ENCODE assay signal across 20 cellular contexts in the genomic region with DNA sequence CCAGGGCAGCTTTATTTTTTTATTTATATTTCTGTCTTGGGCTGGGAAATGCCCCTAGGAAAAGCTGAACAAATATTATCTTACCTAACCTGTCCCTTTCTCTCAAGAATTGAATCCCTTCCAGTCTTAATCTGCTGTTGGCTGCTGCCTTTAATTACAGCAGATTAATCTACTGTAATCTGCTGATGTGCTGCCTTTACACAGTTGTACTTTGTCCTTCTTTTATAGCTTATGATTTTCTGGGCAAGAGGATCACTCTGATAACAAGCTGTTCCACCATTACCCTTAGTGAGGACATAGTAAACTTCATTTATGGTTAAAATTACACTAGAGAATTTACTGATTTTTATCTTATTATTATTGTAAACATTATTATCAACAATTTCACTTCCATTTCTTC.
DNase-seq lines count a peak whose midpoint lies in the region; ATAC-seq and TF ChIP-seq lines count a peak whose summit lies in the region.
"Had no signal": no experiment of that assay in that cellular context is flagged by ENCODE, and none has a peak within 500 bp of the region (broad histone marks: within the 10 kb centered on the region; RNA-seq: fewer than 3 reads in every experiment).

No MANE protein-coding gene starts in this region.

- H3K36me3 Mint-ChIP-seq in stimulated activated effector memory CD8-positive, alpha-beta T cell treated with anti-CD3 and anti-CD28 coated beads, Interleukin-12 subunit alpha, Interleukin-12 subunit beta, amount 100 ng/mL, for 72 hours, result no peaks in the 10 kb centered on the region
- H3K36me3 Mint-ChIP-seq: CD4-positive, CD25-positive, alpha-beta regulatory T cell; CD8-positive, alpha-beta memory T cell; IgD-negative memory B cell had no signal

- H3K9me3 Mint-ChIP-seq in stimulated activated effector memory CD8-positive, alpha-beta T cell treated with anti-CD3 and anti-CD28 coated beads, Interleukin-12 subunit alpha, Interleukin-12 subunit beta, amount 100 ng/mL, for 72 hours, result peaks cover 2% of the 10 kb centered on the region
- H3K9me3 Mint-ChIP-seq: CD8-positive, alpha-beta memory T cell; H9; IgD-negative memory B cell had no signal

- intact Hi-C loops in left colon (cut with DNase I, micrococcal nuclease), result no loop called here

- no peak overlapping the region for H3K27ac ChIP-seq in WERI-Rb-1

- peak; percentile 17 for DNase-seq in LNCaP clone FGC (ENCODE audit: low read depth)
- peak; percentile 14 for DNase-seq in WERI-Rb-1
- no peak for DNase-seq in left colon
- no peak for DNase-seq in stimulated activated effector memory CD8-positive, alpha-beta T cell treated with anti-CD3 and anti-CD28 coated beads, Interleukin-12 subunit alpha, Interleukin-12 subunit beta, amount 100 ng/mL, for 72 hours (ENCODE audit: low spot score in 2 of 2)
- no peak for DNase-seq in effector CD8-positive, alpha-beta T cell (lab: John Stamatoyannopoulos, UW)
- DNase-seq in GDM1 (lab: John Stamatoyannopoulos, UW), result no peak
- DNase-seq: C1 segment of cervical spinal cord; CD4-positive, CD25-positive, alpha-beta regulatory T cell; CD8-positive, alpha-beta memory T cell; COR-L47; DMS153; DMS79; GF-D8; H9; KG1 had no signal

- H3K4me3 ChIP-seq in LNCaP clone FGC (ENCODE audit: low read depth, low read length), result no peak overlapping the region
- no peak overlapping the region for H3K4me3 ChIP-seq in WERI-Rb-1 (ENCODE audit: low read depth, low read length)

- no peaks in the 10 kb centered on the region for H3K4me1 Mint-ChIP-seq in stimulated activated effector memory CD8-positive, alpha-beta T cell treated with anti-CD3 and anti-CD28 coated beads, Interleukin-12 subunit alpha, Interleukin-12 subunit beta, amount 100 ng/mL, for 72 hours
- H3K4me1 Mint-ChIP-seq: CD4-positive, CD25-positive, alpha-beta regulatory T cell; CD8-positive, alpha-beta memory T cell had no signal

- H3K9me3 ChIP-seq in WERI-Rb-1 (ENCODE audit: severe bottlenecking), result no peaks in the 10 kb centered on the region

- TF ChIP-seq CTCF in LNCaP clone FGC (IDR thresholded peaks at IDR 0.05; ENCODE audit: control insufficient read depth, extremely low read depth, insufficient read depth) (no peak), WERI-Rb-1 (IDR thresholded peaks at IDR 0.05; ENCODE audit: low read depth, low read length) (no peak)

- H3K27me3 ChIP-seq in WERI-Rb-1 (ENCODE audit: insufficient read depth, low read depth, severe bottlenecking), result no peaks in the 10 kb centered on the region

- H3K4me3 Mint-ChIP-seq in stimulated activated effector memory CD8-positive, alpha-beta T cell treated with anti-CD3 and anti-CD28 coated beads, Interleukin-12 subunit alpha, Interleukin-12 subunit beta, amount 100 ng/mL, for 72 hours, result no peak overlapping the region
- H3K4me3 Mint-ChIP-seq: B cell; CD4-positive, CD25-positive, alpha-beta regulatory T cell; CD8-positive, alpha-beta memory T cell; H9; IgD-negative memory B cell had no signal

- H3K36me3 ChIP-seq in WERI-Rb-1, result no peaks in the 10 kb centered on the region

- peak overlapping the region; percentile 26 for H3K27ac Mint-ChIP-seq in stimulated activated effector memory CD8-positive, alpha-beta T cell treated with anti-CD3 and anti-CD28 coated beads, Interleukin-12 subunit alpha, Interleukin-12 subunit beta, amount 100 ng/mL, for 72 hours
- H3K27ac Mint-ChIP-seq: B cell; CD4-positive, CD25-positive, alpha-beta regulatory T cell; CD8-positive, alpha-beta memory T cell; H9; IgD-negative memory B cell had no signal

- ATAC-seq in left colon, result peak; percentile 99
- no peak for ATAC-seq in stimulated activated effector memory CD8-positive, alpha-beta T cell treated with anti-CD3 and anti-CD28 coated beads, Interleukin-12 subunit alpha, Interleukin-12 subunit beta, amount 100 ng/mL, for 72 hours
- no peak for ATAC-seq in HG03280 (IDR thresholded peaks at IDR 0.05; ENCODE audit: unreplicated experiment)
- ATAC-seq in HG03045 (IDR thresholded peaks at IDR 0.05; ENCODE audit: unreplicated experiment), result no peak
- ATAC-seq: HepG2 had no signal

Comparison
In these comparisons a context has a peak if more than half of its experiments do, and no peak if none do; other contexts are left out.
1. DNase-seq: peak in LNCaP clone FGC (single experiment) and WERI-Rb-1 (single experiment); none in left colon (0 of 2), stimulated activated effector memory CD8-positive, alpha-beta T cell treated with anti-CD3 and anti-CD28 coated beads, Interleukin-12 subunit alpha, Interleukin-12 subunit beta, amount 100 ng/mL, for 72 hours (0 of 2), effector CD8-positive, alpha-beta T cell (single experiment) and GDM1 (single experiment).